ENCODE assay signal across 15 cellular contexts in genomic region chr21:45037986-45038385, GRCh38. TPM values are rescaled to one million over a fixed set of nuclear protein-coding genes. Genes with fewer than 3 reads are reported as not detected.
A peak's percentile ranks its signal among the peaks of the same experiment; 100 is the strongest.
DNase-seq lines count a peak whose midpoint lies in the region; ATAC-seq and TF ChIP-seq lines count a peak whose summit lies in the region.
"Had no signal": no experiment of that assay in that cellular context is flagged by ENCODE, and none has a peak within 500 bp of the region (broad histone marks: within the 10 kb centered on the region; RNA-seq: fewer than 3 reads in every experiment).

No MANE protein-coding gene starts in this region.

- peaks cover 13% of the 10 kb centered on the region for H3K9me3 Mint-ChIP-seq in chondrocyte (ENCODE audit: low read depth)

- WGBS in sigmoid colon, 2 donors = 82 to 86% methylated on average over 9 of the region's 9 CpGs

- no peak for TF ChIP-seq CTCF in chondrocyte (IDR thresholded peaks at IDR 0.05)
- no peak for TF ChIP-seq CTCF in sigmoid colon (IDR thresholded peaks at IDR 0.05)

- no peak overlapping the region for H3K27ac ChIP-seq in sigmoid colon
- H3K27ac ChIP-seq: C4-2B, GM23248 had no signal

- H3K27me3 Mint-ChIP-seq in chondrocyte (ENCODE audit: low read depth) = no peaks in the 10 kb centered on the region
- H3K27me3 Mint-ChIP-seq: CD4-positive, CD25-positive, alpha-beta regulatory T cell had no signal

- H3K36me3 ChIP-seq in H7 (replicated peaks; ENCODE audit: control insufficient read depth, insufficient read depth, low read length) = no peaks in the 10 kb centered on the region
- H3K36me3 ChIP-seq in sigmoid colon = no peaks in the 10 kb centered on the region

- H3K4me3 ChIP-seq in H7 (ENCODE audit: insufficient read depth, low read depth, low read length) (no peak overlapping the region), sigmoid colon (no peak overlapping the region)
- H3K4me3 ChIP-seq: GM23248 had no signal

- TF ChIP-seq POLR2A in sigmoid colon (IDR thresholded peaks at IDR 0.05) = no peak

- no peak overlapping the region for H3K27ac Mint-ChIP-seq in chondrocyte (ENCODE audit: unreplicated experiment)
- H3K27ac Mint-ChIP-seq: CD4-positive, CD25-positive, alpha-beta regulatory T cell; CD8-positive, alpha-beta T cell had no signal

- no peak overlapping the region for H3K4me3 Mint-ChIP-seq in chondrocyte (ENCODE audit: unreplicated experiment)
- H3K4me3 Mint-ChIP-seq: CD4-positive, CD25-positive, alpha-beta regulatory T cell; CD8-positive, alpha-beta T cell; H9 had no signal

- no peaks in the 10 kb centered on the region for H3K27me3 ChIP-seq in H7 (ENCODE audit: control insufficient read depth, insufficient read depth, low read length)
- H3K27me3 ChIP-seq in sigmoid colon = no peaks in the 10 kb centered on the region

- H3K4me1 ChIP-seq in sigmoid colon = peaks cover 0 to 34% (median 30%) of the 10 kb centered on the region in 4 donors
- H3K4me1 ChIP-seq: Caco-2 had no signal

- H3K36me3 Mint-ChIP-seq in chondrocyte (ENCODE audit: low read depth) = peaks cover 2% of the 10 kb centered on the region
- H3K36me3 Mint-ChIP-seq: CD4-positive, CD25-positive, alpha-beta regulatory T cell; CD8-positive, alpha-beta T cell had no signal

- ATAC-seq in HG03565 (IDR thresholded peaks at IDR 0.05; ENCODE audit: unreplicated experiment) (no peak), HG02973 (IDR thresholded peaks at IDR 0.05; ENCODE audit: unreplicated experiment) (no peak)
- ATAC-seq: CD8-positive, alpha-beta T cell; HCT116 had no signal

- DNase-seq in H7 = peak; percentile 33
- peak; percentile 27 for DNase-seq in chondrocyte (ENCODE audit: low spot score)
- peak; percentile 35 for DNase-seq in sigmoid colon
- DNase-seq in NCI-H2227 (lab: John Stamatoyannopoulos, UW; ENCODE audit: unreplicated experiment) = no peak
- DNase-seq: Caco-2; CD4-positive, CD25-positive, alpha-beta regulatory T cell; CD8-positive, alpha-beta T cell; DMS153; DND-41; GM23248; H9 had no signal

- peaks cover 44% of the 10 kb centered on the region for H3K4me1 Mint-ChIP-seq in chondrocyte (ENCODE audit: low read depth)

- intact Hi-C loops in sigmoid colon (cut with DNase I) = no loop called here

- no peak for TF ChIP-seq EP300 in sigmoid colon (IDR thresholded peaks at IDR 0.05)

- H3K9me3 ChIP-seq in sigmoid colon = peaks cover 0 to 11% (median 3%) of the 10 kb centered on the region in 4 donors

RNA-seq across cellular contexts. Expression of gene ADARB1, which starts 36.4 kb away (rescaled TPM):
- 5.5 and 8.0 TPM in 2 replicates for total RNA-seq in H7 (2014; rRNA removed; shearing (Covaris generic))
- total RNA-seq in chondrocyte = 53.8 to 92.8 TPM (median 89.5 TPM) in 3 replicates
- total RNA-seq in sigmoid colon = 100 to 1,000 TPM in 1 of 4 donors, 10 to 100 TPM in 3; 41.3 to 102 (median 71.0) TPM
- 1 to 10 TPM in 2 of 3 donors, under 1 TPM in 1; 0.92 to 7.5 (median 2.4) TPM for polyA plus RNA-seq in sigmoid colon
